In the genomic region with DNA sequence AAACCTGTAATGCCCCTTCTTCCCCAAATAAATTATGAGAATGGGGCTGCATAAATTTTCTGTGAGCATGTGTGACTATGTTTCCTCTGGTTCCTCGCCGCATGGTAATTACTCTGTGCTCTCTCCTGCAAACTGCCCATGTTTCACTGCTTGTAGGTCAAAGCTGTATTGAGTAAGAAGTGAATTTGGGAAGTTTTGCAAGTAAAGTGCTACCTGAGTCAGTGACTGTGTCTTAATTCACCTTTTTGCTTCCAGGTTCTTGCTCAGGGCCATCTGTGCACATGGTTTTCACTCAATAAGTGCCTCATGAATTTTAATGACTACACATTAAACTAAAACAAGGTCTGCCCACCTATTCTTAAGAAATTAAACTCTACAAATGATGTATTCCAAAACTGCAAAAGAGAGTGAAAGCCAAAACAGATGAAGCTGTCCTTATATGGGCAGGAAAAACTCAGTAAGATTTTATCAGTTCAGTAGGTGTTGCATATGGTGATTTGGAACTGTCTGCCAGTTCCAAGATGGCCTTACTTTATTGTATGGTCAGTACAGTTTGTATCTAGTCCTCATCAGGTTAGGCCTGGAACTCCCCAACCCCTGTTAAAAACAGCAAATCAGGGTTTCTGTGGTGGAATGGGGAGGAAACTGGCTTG, we compare ENCODE assay signal across 19 cellular contexts.
DNase-seq lines count a peak whose midpoint lies in the region; ATAC-seq lines count a peak whose summit lies in the region.
"Had no signal": no experiment of that assay in that cellular context is flagged by ENCODE, and none has a peak within 500 bp of the region (broad histone marks: within the 10 kb centered on the region; RNA-seq: fewer than 3 reads in every experiment).

No MANE protein-coding gene starts in this region.

- H3K79me2 ChIP-seq in mesendoderm (ENCODE audit: control insufficient read depth, insufficient read depth, low read length) = peaks cover 5% of the 10 kb centered on the region

- H3K27ac ChIP-seq in mesendoderm (ENCODE audit: low read depth, low read length) (peak overlapping the region; percentile 26), stomach smooth muscle (ENCODE audit: low read length) (peak overlapping the region; percentile 64)
- H3K27ac ChIP-seq: HL-60, thyroid gland had no signal

- no peaks in the 10 kb centered on the region for H3K9me3 Mint-ChIP-seq in activated CD4-positive, alpha-beta memory T cell treated with anti-CD3 and anti-CD28 coated beads for 36 hours
- H3K9me3 Mint-ChIP-seq in activated CD4-positive, alpha-beta memory T cell treated with anti-CD3 and anti-CD28 coated beads, Interleukin-2, amount 10 ng/mL, durations not matched to agents 7 days and 5 days = peaks cover 4% of the 10 kb centered on the region
- peaks cover 0 to 2% of the 10 kb centered on the region in 2 donors for H3K9me3 Mint-ChIP-seq in activated T-cell treated with anti-CD3 and anti-CD28 coated beads, Interleukin-2, amount 50 U/mL, for 72 hours
- H3K9me3 Mint-ChIP-seq: effector memory CD8-positive, alpha-beta T cell had no signal

- H3K56ac ChIP-seq in mesendoderm (ENCODE audit: low read length) = peak overlapping the region; percentile 22

- ATAC-seq in activated T-cell treated with anti-CD3 and anti-CD28 coated beads, Interleukin-2, amount 50 U/mL, for 72 hours (replicated peaks in 1 of 2) = peak; percentile 73 to 75
- ATAC-seq: activated CD8-positive, alpha-beta memory T cell treated with anti-CD3 and anti-CD28 coated beads, Interleukin-2, amount 10 ng/mL, durations not matched to agents 7 days and 5 days; effector memory CD8-positive, alpha-beta T cell had no signal

- no peak overlapping the region for H2BK120ac ChIP-seq in mesendoderm (ENCODE audit: low read depth, low read length)

- POLR2A ChIA-PET in activated CD4-positive, alpha-beta memory T cell treated with anti-CD3 and anti-CD28 coated beads for 36 hours (lab: Charles Lee) = interaction anchor here (0.8 to 2.4 kb wide), 6 partner anchors 11 to 661 kb away, joined by 3 to 16 read pairs (median 3); partner anchors contain the start of gene BCL6
- POLR2A ChIA-PET in activated CD4-positive, alpha-beta memory T cell treated with anti-CD3 and anti-CD28 coated beads, Interleukin-2, amount 10 ng/mL, durations not matched to agents 7 days and 5 days (lab: Charles Lee) = no interaction called here

- peaks cover 55% of the 10 kb centered on the region for H3K4me1 Mint-ChIP-seq in activated CD4-positive, alpha-beta memory T cell treated with anti-CD3 and anti-CD28 coated beads for 36 hours (ENCODE audit: low read depth)
- H3K4me1 Mint-ChIP-seq in activated CD4-positive, alpha-beta memory T cell treated with anti-CD3 and anti-CD28 coated beads, Interleukin-2, amount 10 ng/mL, durations not matched to agents 7 days and 5 days = peaks cover 32% of the 10 kb centered on the region
- peaks cover 56% of the 10 kb centered on the region for H3K4me1 Mint-ChIP-seq in activated T-cell treated with anti-CD3 and anti-CD28 coated beads, Interleukin-2, amount 50 U/mL, for 72 hours (ENCODE audit: low read depth)

- no peak overlapping the region for H4K5ac ChIP-seq in mesendoderm (ENCODE audit: low read length)

- intact Hi-C loops in activated CD4-positive, alpha-beta memory T cell treated with anti-CD3 and anti-CD28 coated beads for 36 hours (cut with micrococcal nuclease) = loop anchor here (1.0 to 2.0 kb wide), 11 partner anchors 10 to 660 kb away; no protein-coding TSS in a partner anchor

- H3K79me1 ChIP-seq in mesendoderm (ENCODE audit: low read length) = peaks cover 4% of the 10 kb centered on the region

- H3K36me3 ChIP-seq in mesendoderm (ENCODE audit: control insufficient read depth, insufficient read depth, low read length) (no peaks in the 10 kb centered on the region), stomach smooth muscle (ENCODE audit: control insufficient read depth in 2 of 2, insufficient read depth in 2 of 2, low read length in 2 of 2) (peaks cover 5 to 8% of the 10 kb centered on the region in 2 donors)
- H3K36me3 ChIP-seq: thyroid gland had no signal

- CTCF ChIA-PET in activated CD4-positive, alpha-beta memory T cell treated with anti-CD3 and anti-CD28 coated beads for 36 hours (lab: Charles Lee) = interaction anchor here (0.6 to 1.8 kb wide), 4 partner anchors 45 to 514 kb away, joined by 3 to 10 read pairs (median 4); no protein-coding TSS in a partner anchor
- CTCF ChIA-PET in activated CD4-positive, alpha-beta memory T cell treated with anti-CD3 and anti-CD28 coated beads, Interleukin-2, amount 10 ng/mL, durations not matched to agents 7 days and 5 days (lab: Charles Lee) = interaction anchor here (1.6 kb wide), 1 partner anchor 514 kb away, joined by 4 read pairs; no protein-coding TSS in a partner anchor

- H3K27me3 Mint-ChIP-seq in activated CD4-positive, alpha-beta memory T cell treated with anti-CD3 and anti-CD28 coated beads for 36 hours = no peaks in the 10 kb centered on the region
- no peaks in the 10 kb centered on the region for H3K27me3 Mint-ChIP-seq in activated CD4-positive, alpha-beta memory T cell treated with anti-CD3 and anti-CD28 coated beads, Interleukin-2, amount 10 ng/mL, durations not matched to agents 7 days and 5 days
- no peaks in the 10 kb centered on the region for H3K27me3 Mint-ChIP-seq in activated T-cell treated with anti-CD3 and anti-CD28 coated beads, Interleukin-2, amount 50 U/mL, for 72 hours (ENCODE audit: low read depth)
- H3K27me3 Mint-ChIP-seq: activated CD8-positive, alpha-beta memory T cell treated with anti-CD3 and anti-CD28 coated beads, Interleukin-2, amount 10 ng/mL, durations not matched to agents 7 days and 5 days; effector memory CD8-positive, alpha-beta T cell had no signal

- peaks cover 5% of the 10 kb centered on the region for H3K4me1 ChIP-seq in mesendoderm (ENCODE audit: control insufficient read depth, low read depth, low read length)
- H3K4me1 ChIP-seq in stomach smooth muscle (ENCODE audit: control insufficient read depth, insufficient read depth, low read length) = peaks cover 35% of the 10 kb centered on the region

- peak overlapping the region; percentile 77 for H3K27ac Mint-ChIP-seq in activated CD4-positive, alpha-beta memory T cell treated with anti-CD3 and anti-CD28 coated beads for 36 hours
- no peak overlapping the region for H3K27ac Mint-ChIP-seq in activated CD4-positive, alpha-beta memory T cell treated with anti-CD3 and anti-CD28 coated beads, Interleukin-2, amount 10 ng/mL, durations not matched to agents 7 days and 5 days
- H3K27ac Mint-ChIP-seq in activated T-cell treated with anti-CD3 and anti-CD28 coated beads, Interleukin-2, amount 50 U/mL, for 72 hours = peak overlapping the region; percentile 89
- H3K27ac Mint-ChIP-seq: activated CD8-positive, alpha-beta memory T cell treated with anti-CD3 and anti-CD28 coated beads, Interleukin-2, amount 10 ng/mL, durations not matched to agents 7 days and 5 days; CD14-positive monocyte; H9 had no signal

- H3K23ac ChIP-seq in mesendoderm (ENCODE audit: low read length) = no peak overlapping the region

- no CpG with 5 or more reads among the region's 2 CpGs for WGBS in mesendoderm (ENCODE audit: extremely low coverage, insufficient coverage, low lambda C conversion rate)

- H3K27me3 ChIP-seq in mesendoderm (ENCODE audit: insufficient read depth, low read length, poor library complexity) (no peaks in the 10 kb centered on the region), stomach smooth muscle (ENCODE audit: control insufficient read depth in 1 of 2, insufficient read depth in 2 of 2, low read length in 2 of 2) (no peaks in the 10 kb centered on the region)
- H3K27me3 ChIP-seq: thyroid gland had no signal

- H3K36me3 Mint-ChIP-seq in activated CD4-positive, alpha-beta memory T cell treated with anti-CD3 and anti-CD28 coated beads for 36 hours = peaks cover 4% of the 10 kb centered on the region
- H3K36me3 Mint-ChIP-seq in activated CD4-positive, alpha-beta memory T cell treated with anti-CD3 and anti-CD28 coated beads, Interleukin-2, amount 10 ng/mL, durations not matched to agents 7 days and 5 days (ENCODE audit: low read depth) = peaks cover 22% of the 10 kb centered on the region
- peaks cover 3 to 16% of the 10 kb centered on the region in 2 donors for H3K36me3 Mint-ChIP-seq in activated T-cell treated with anti-CD3 and anti-CD28 coated beads, Interleukin-2, amount 50 U/mL, for 72 hours (ENCODE audit: insufficient read depth in 2 of 2)

- H3K4ac ChIP-seq in mesendoderm (ENCODE audit: low read depth, low read length) = no peak overlapping the region

- H3K9me3 ChIP-seq in stomach smooth muscle (ENCODE audit: control insufficient read depth in 2 of 2, low read length in 2 of 2) = no peaks in the 10 kb centered on the region
- H3K9me3 ChIP-seq: thyroid gland had no signal

- H2BK5ac ChIP-seq in mesendoderm (ENCODE audit: low read length) = no peak overlapping the region

- H3K4me3 Mint-ChIP-seq in activated CD4-positive, alpha-beta memory T cell treated with anti-CD3 and anti-CD28 coated beads for 36 hours = no peak overlapping the region
- H3K4me3 Mint-ChIP-seq in activated CD4-positive, alpha-beta memory T cell treated with anti-CD3 and anti-CD28 coated beads, Interleukin-2, amount 10 ng/mL, durations not matched to agents 7 days and 5 days = no peak overlapping the region
- H3K4me3 Mint-ChIP-seq in activated T-cell treated with anti-CD3 and anti-CD28 coated beads, Interleukin-2, amount 50 U/mL, for 72 hours = peak overlapping the region; percentile 29 to 58
- H3K4me3 Mint-ChIP-seq: activated CD8-positive, alpha-beta memory T cell treated with anti-CD3 and anti-CD28 coated beads, Interleukin-2, amount 10 ng/mL, durations not matched to agents 7 days and 5 days; CD14-positive monocyte; effector memory CD8-positive, alpha-beta T cell; H9 had no signal

- no peak overlapping the region for H3K4me3 ChIP-seq in mesendoderm (ENCODE audit: low read length)
- H3K4me3 ChIP-seq in stomach smooth muscle (ENCODE audit: low read length in 2 of 2) = no peak overlapping the region
- H3K4me3 ChIP-seq: thyroid gland had no signal

- H4K8ac ChIP-seq in mesendoderm (ENCODE audit: low read depth, low read length) = no peak overlapping the region

- no peak overlapping the region for H3K18ac ChIP-seq in mesendoderm (ENCODE audit: low read length)

- peak; percentile 31 for DNase-seq in activated CD4-positive, alpha-beta memory T cell treated with anti-CD3 and anti-CD28 coated beads for 36 hours
- DNase-seq in activated CD4-positive, alpha-beta memory T cell treated with anti-CD3 and anti-CD28 coated beads, Interleukin-2, amount 10 ng/mL, durations not matched to agents 7 days and 5 days = no peak
- no peak for DNase-seq in activated T-cell treated with anti-CD3 and anti-CD28 coated beads, Interleukin-2, amount 50 U/mL, for 72 hours
- DNase-seq in mesendoderm (peak; percentile 56), DMS79 (lab: John Stamatoyannopoulos, UW) (no peak), SHP77 treated with DMSO at 0.1 percent for 48 hours (lab: John Stamatoyannopoulos, UW) (no peak)
- DNase-seq in central memory CD4-positive, alpha-beta T cell = no peak
- DNase-seq: activated CD8-positive, alpha-beta memory T cell treated with anti-CD3 and anti-CD28 coated beads, Interleukin-2, amount 10 ng/mL, durations not matched to agents 7 days and 5 days; DMS53; effector memory CD8-positive, alpha-beta T cell; H9; mesenchymal stem cell; NCI-H187 treated with DMSO at 0.1 percent for 48 hours; NCI-H345; NK-92 treated with Interleukin-12 subunit alpha and Interleukin-12 subunit beta, amount 100 ng/mL, for 24 hours; thyroid gland had no signal

- H3K9ac ChIP-seq in mesendoderm (ENCODE audit: low read length) = no peak overlapping the region
- H3K9ac ChIP-seq in stomach smooth muscle (ENCODE audit: low read length in 2 of 2) = no peak overlapping the region

- no peak overlapping the region for H2BK15ac ChIP-seq in mesendoderm (replicated peaks; ENCODE audit: low read depth)

- H3K4me2 ChIP-seq in mesendoderm (ENCODE audit: low read length) = no peak overlapping the region

- H2AK5ac ChIP-seq in mesendoderm (ENCODE audit: low read length) = no peak overlapping the region

Comparison
In these comparisons a context has a peak if more than half of its experiments do, and no peak if none do; other contexts are left out.
1. DNase-seq: peak in activated CD4-positive, alpha-beta memory T cell treated with anti-CD3 and anti-CD28 coated beads for 36 hours (single experiment) and mesendoderm (single experiment); none in activated CD4-positive, alpha-beta memory T cell treated with anti-CD3 and anti-CD28 coated beads, Interleukin-2, amount 10 ng/mL, durations not matched to agents 7 days and 5 days (single experiment), activated T-cell treated with anti-CD3 and anti-CD28 coated beads, Interleukin-2, amount 50 U/mL, for 72 hours (0 of 2), DMS79 (single experiment), central memory CD4-positive, alpha-beta T cell (single experiment) and SHP77 treated with DMSO at 0.1 percent for 48 hours (single experiment).
2. H3K4me3 Mint-ChIP-seq: peak in activated T-cell treated with anti-CD3 and anti-CD28 coated beads, Interleukin-2, amount 50 U/mL, for 72 hours (2 of 2); none in activated CD4-positive, alpha-beta memory T cell treated with anti-CD3 and anti-CD28 coated beads for 36 hours (single experiment) and activated CD4-positive, alpha-beta memory T cell treated with anti-CD3 and anti-CD28 coated beads, Interleukin-2, amount 10 ng/mL, durations not matched to agents 7 days and 5 days (single experiment).